ENCODE assay signal across 1 cellular context in genomic region chr14:77825895-77826519, GRCh38.
TF ChIP-seq lines count a peak whose summit lies in the region.

No MANE protein-coding gene starts in this region.

TF ChIP-seq in K562, 482 proteins besides CTCF, POLR2A, EP300 and RAD21 (continued from another document and continues in another):
- TF ChIP-seq, protein P1, sequence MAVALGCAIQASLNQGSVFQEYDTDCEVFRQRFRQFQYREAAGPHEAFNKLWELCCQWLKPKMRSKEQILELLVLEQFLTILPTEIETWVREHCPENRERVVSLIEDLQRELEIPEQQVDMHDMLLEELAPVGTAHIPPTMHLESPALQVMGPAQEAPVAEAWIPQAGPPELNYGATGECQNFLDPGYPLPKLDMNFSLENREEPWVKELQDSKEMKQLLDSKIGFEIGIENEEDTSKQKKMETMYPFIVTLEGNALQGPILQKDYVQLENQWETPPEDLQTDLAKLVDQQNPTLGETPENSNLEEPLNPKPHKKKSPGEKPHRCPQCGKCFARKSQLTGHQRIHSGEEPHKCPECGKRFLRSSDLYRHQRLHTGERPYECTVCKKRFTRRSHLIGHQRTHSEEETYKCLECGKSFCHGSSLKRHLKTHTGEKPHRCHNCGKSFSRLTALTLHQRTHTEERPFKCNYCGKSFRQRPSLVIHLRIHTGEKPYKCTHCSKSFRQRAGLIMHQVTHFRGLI (CRISPR knock-in tag; IDR thresholded peaks at IDR 0.05), result peak; percentile 15; the same call in 1 of the 2 replicates
- TF ChIP-seq PHB2 (IDR thresholded peaks at IDR 0.05; ENCODE audit: low read depth) (no peak), PRDM10 (IDR thresholded peaks at IDR 0.05; ENCODE audit: partially characterized antibody) (no peak), RBM15 (IDR thresholded peaks at IDR 0.05; ENCODE audit: insufficient read depth, low read length) (no peak), ZNF121 (CRISPR knock-in tag; conservative IDR thresholded peaks at IDR 0.05) (no peak), KLF16 (IDR thresholded peaks at IDR 0.05) (peak; percentile 46; the same call in 1 of the 2 replicates), ZNF431 (CRISPR knock-in tag; IDR thresholded peaks at IDR 0.05) (0 out of 2 replicates have a peak, but pooled peaks have one; percentile 34), ZFP1 (CRISPR knock-in tag; IDR thresholded peaks at IDR 0.05) (peak; percentile 28; the same call in 1 of the 2 replicates), HSF4 (CRISPR knock-in tag; IDR thresholded peaks at IDR 0.05; ENCODE audit: borderline replicate concordance) (peak; percentile 86; the same call in 1 of the 2 replicates), MAZ (CRISPR knock-in tag; conservative IDR thresholded peaks at IDR 0.05 in 1 of 2, IDR thresholded peaks at IDR 0.05 in 1 of 2) (peak; percentile 38 to 67; a peak in 2 of 4 replicates), MEIS2 (IDR thresholded peaks at IDR 0.05; ENCODE audit: partially characterized antibody) (peak; percentile 88), CREB3L1 (IDR thresholded peaks at IDR 0.05; ENCODE audit: borderline replicate concordance, low read depth) (peak; percentile 69; the same call in 1 of the 2 replicates), E2F3 (CRISPR knock-in tag; IDR thresholded peaks at IDR 0.05) (0 out of 2 replicates have a peak, but pooled peaks have one; percentile 12), SMARCE1 (IDR thresholded peaks at IDR 0.05) (peak; percentile 87), MYNN (IDR thresholded peaks at IDR 0.05) (peak; percentile 94), MYNN (CRISPR knock-in tag; IDR thresholded peaks at IDR 0.05) (no peak), MTA2 (IDR thresholded peaks at IDR 0.05; ENCODE audit: low read depth) (peak; percentile 68), SMAD3 (CRISPR knock-in tag; conservative IDR thresholded peaks at IDR 0.05) (no peak), USF2 (CRISPR knock-in tag; IDR thresholded peaks at IDR 0.05) (peak; percentile 81), MTA1 (IDR thresholded peaks at IDR 0.05; ENCODE audit: borderline replicate concordance) (peak; percentile 69; the same call in 1 of the 2 replicates), ZNF277 (CRISPR knock-in tag; IDR thresholded peaks at IDR 0.05; ENCODE audit: borderline replicate concordance) (no peak), NR2C1 (IDR thresholded peaks at IDR 0.05) (no peak), NR2C1 (tag; IDR thresholded peaks at IDR 0.05) (peak; percentile 59), BHLHE40 (IDR thresholded peaks at IDR 0.05; ENCODE audit: low read length) (peak; percentile 96), ZNF23 (CRISPR knock-in tag; IDR thresholded peaks at IDR 0.05) (no peak), HDAC1 (IDR thresholded peaks at IDR 0.05) (peak in 1 of 2 experiments; percentile 87; a peak in 2 of 4 replicates), CSDE1 (IDR thresholded peaks at IDR 0.05) (no peak), MNT (conservative IDR thresholded peaks at IDR 0.05) (peak; percentile 92 to 96), ZNF785 (CRISPR knock-in tag; IDR thresholded peaks at IDR 0.05) (0 out of 2 replicates have a peak, but pooled peaks have one; percentile 39), JUN (IDR thresholded peaks at IDR 0.05; ENCODE audit: borderline replicate concordance, low read depth, low read length) (no peak), JUN (CRISPR knock-in tag; IDR thresholded peaks at IDR 0.05; ENCODE audit: borderline replicate concordance) (no peak), SMAD4 (CRISPR knock-in tag; conservative IDR thresholded peaks at IDR 0.05) (peak; percentile 92), XRCC5 (IDR thresholded peaks at IDR 0.05; ENCODE audit: low read depth, low read length) (0 out of 2 replicates have a peak, but pooled peaks have one; percentile 44)
- TF ChIP-seq, protein P2, sequence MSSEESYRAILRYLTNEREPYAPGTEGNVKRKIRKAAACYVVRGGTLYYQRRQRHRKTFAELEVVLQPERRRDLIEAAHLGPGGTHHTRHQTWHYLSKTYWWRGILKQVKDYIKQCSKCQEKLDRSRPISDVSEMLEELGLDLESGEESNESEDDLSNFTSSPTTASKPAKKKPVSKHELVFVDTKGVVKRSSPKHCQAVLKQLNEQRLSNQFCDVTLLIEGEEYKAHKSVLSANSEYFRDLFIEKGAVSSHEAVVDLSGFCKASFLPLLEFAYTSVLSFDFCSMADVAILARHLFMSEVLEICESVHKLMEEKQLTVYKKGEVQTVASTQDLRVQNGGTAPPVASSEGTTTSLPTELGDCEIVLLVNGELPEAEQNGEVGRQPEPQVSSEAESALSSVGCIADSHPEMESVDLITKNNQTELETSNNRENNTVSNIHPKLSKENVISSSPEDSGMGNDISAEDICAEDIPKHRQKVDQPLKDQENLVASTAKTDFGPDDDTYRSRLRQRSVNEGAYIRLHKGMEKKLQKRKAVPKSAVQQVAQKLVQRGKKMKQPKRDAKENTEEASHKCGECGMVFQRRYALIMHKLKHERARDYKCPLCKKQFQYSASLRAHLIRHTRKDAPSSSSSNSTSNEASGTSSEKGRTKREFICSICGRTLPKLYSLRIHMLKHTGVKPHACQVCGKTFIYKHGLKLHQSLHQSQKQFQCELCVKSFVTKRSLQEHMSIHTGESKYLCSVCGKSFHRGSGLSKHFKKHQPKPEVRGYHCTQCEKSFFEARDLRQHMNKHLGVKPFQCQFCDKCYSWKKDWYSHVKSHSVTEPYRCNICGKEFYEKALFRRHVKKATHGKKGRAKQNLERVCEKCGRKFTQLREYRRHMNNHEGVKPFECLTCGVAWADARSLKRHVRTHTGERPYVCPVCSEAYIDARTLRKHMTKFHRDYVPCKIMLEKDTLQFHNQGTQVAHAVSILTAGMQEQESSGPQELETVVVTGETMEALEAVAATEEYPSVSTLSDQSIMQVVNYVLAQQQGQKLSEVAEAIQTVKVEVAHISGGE (CRISPR knock-in tag; IDR thresholded peaks at IDR 0.05), result peak in 1 of 3 experiments; percentile 57; a peak in 1 of 6 replicates
- TF ChIP-seq, protein P3, sequence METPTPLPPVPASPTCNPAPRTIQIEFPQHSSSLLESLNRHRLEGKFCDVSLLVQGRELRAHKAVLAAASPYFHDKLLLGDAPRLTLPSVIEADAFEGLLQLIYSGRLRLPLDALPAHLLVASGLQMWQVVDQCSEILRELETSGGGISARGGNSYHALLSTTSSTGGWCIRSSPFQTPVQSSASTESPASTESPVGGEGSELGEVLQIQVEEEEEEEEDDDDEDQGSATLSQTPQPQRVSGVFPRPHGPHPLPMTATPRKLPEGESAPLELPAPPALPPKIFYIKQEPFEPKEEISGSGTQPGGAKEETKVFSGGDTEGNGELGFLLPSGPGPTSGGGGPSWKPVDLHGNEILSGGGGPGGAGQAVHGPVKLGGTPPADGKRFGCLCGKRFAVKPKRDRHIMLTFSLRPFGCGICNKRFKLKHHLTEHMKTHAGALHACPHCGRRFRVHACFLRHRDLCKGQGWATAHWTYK (CRISPR knock-in tag; IDR thresholded peaks at IDR 0.05), result peak; percentile 77; the same call in 1 of the 2 replicates
- TF ChIP-seq, protein P4, sequence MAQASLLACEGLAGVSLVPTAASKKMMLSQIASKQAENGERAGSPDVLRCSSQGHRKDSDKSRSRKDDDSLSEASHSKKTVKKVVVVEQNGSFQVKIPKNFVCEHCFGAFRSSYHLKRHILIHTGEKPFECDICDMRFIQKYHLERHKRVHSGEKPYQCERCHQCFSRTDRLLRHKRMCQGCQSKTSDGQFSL (CRISPR knock-in tag; IDR thresholded peaks at IDR 0.05), result no peak
- TF ChIP-seq, protein P4 (tag; IDR thresholded peaks at IDR 0.05), result peak in 1 of 2 experiments; percentile 48; a peak in 1 of 4 replicates
- TF ChIP-seq, protein P5, sequence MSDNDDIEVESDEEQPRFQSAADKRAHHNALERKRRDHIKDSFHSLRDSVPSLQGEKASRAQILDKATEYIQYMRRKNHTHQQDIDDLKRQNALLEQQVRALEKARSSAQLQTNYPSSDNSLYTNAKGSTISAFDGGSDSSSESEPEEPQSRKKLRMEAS (CRISPR knock-in tag; IDR thresholded peaks at IDR 0.05), result peak; percentile 89
- TF ChIP-seq, protein P6, sequence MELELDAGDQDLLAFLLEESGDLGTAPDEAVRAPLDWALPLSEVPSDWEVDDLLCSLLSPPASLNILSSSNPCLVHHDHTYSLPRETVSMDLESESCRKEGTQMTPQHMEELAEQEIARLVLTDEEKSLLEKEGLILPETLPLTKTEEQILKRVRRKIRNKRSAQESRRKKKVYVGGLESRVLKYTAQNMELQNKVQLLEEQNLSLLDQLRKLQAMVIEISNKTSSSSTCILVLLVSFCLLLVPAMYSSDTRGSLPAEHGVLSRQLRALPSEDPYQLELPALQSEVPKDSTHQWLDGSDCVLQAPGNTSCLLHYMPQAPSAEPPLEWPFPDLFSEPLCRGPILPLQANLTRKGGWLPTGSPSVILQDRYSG (tag; conservative IDR thresholded peaks at IDR 0.05; ENCODE audit: low read depth), result peak; percentile 82
- TF ChIP-seq, protein P7, sequence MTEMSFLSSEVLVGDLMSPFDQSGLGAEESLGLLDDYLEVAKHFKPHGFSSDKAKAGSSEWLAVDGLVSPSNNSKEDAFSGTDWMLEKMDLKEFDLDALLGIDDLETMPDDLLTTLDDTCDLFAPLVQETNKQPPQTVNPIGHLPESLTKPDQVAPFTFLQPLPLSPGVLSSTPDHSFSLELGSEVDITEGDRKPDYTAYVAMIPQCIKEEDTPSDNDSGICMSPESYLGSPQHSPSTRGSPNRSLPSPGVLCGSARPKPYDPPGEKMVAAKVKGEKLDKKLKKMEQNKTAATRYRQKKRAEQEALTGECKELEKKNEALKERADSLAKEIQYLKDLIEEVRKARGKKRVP (CRISPR knock-in tag; IDR thresholded peaks at IDR 0.05), result 0 out of 2 replicates have a peak, but pooled peaks have one; percentile 10
- TF ChIP-seq, protein P8, sequence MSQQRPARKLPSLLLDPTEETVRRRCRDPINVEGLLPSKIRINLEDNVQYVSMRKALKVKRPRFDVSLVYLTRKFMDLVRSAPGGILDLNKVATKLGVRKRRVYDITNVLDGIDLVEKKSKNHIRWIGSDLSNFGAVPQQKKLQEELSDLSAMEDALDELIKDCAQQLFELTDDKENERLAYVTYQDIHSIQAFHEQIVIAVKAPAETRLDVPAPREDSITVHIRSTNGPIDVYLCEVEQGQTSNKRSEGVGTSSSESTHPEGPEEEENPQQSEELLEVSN (IDR thresholded peaks at IDR 0.05; ENCODE audit: borderline replicate concordance in 1 of 2, extremely low read depth in 1 of 2, insufficient read depth in 1 of 2, insufficient read length in 1 of 2, low read depth in 1 of 2, low read length in 1 of 2, poor library complexity in 1 of 2, severe bottlenecking in 1 of 2), result peak; percentile 74 to 78
